In genomic region chr5:35202319-35203111, GRCh38 we compare ENCODE assay signal across 9 cellular contexts. TPM values are rescaled to one million over a fixed set of nuclear protein-coding genes. Genes with fewer than 3 reads are reported as not detected.
DNase-seq lines count a peak whose midpoint lies in the region; ATAC-seq and TF ChIP-seq lines count a peak whose summit lies in the region.
"Had no signal": no experiment of that assay in that cellular context is flagged by ENCODE, and none has a peak within 500 bp of the region (broad histone marks: within the 10 kb centered on the region; RNA-seq: fewer than 3 reads in every experiment).

No MANE protein-coding gene starts in this region.

- no peaks in the 10 kb centered on the region for H3K9me3 ChIP-seq in right lobe of liver
- H3K9me3 ChIP-seq: ovary had no signal

- H3K4me1 ChIP-seq in right lobe of liver, result peaks cover 0 to 16% (median 7%) of the 10 kb centered on the region in 4 donors

- H3K4me3 Mint-ChIP-seq in type B pancreatic cell, result peak overlapping the region; percentile 13

- WGBS in right lobe of liver (ENCODE audit: insufficient coverage, low coverage, low lambda C conversion rate, missing lambda C conversion rate), result 62% methylated on average over 5 of the region's 5 CpGs

- H3K36me3 Mint-ChIP-seq in type B pancreatic cell, result no peaks in the 10 kb centered on the region

- H3K27ac ChIP-seq in right lobe of liver, result no peak overlapping the region
- H3K27ac ChIP-seq: ovary had no signal

- in situ Hi-C loops in GM13977 (cut with MboI; ENCODE audit: low pct_unique_long_range_greater_than_20kb, low sequenced_read_pairs, unreplicated experiment), result no loop called here

- peak; percentile 67 for TF ChIP-seq CTCF in AG10803 (conservative IDR thresholded peaks at IDR 0.05; ENCODE audit: low read length)
- TF ChIP-seq CTCF in GM13977 (IDR thresholded peaks at IDR 0.05; ENCODE audit: extremely low read depth, insufficient read depth, missing control alignments), result peak; percentile 57
- TF ChIP-seq CTCF in cardiac fibroblast (IDR thresholded peaks at IDR 0.05; ENCODE audit: low read depth, low read length), result peak; percentile 58
- peak; percentile 38 to 59 (median 54) for TF ChIP-seq CTCF in right lobe of liver (IDR thresholded peaks at IDR 0.05)
- TF ChIP-seq CTCF in type B pancreatic cell (conservative IDR thresholded peaks at IDR 0.05), result peak; percentile 68

- H3K4me1 Mint-ChIP-seq in type B pancreatic cell (ENCODE audit: unreplicated experiment), result peaks cover 32% of the 10 kb centered on the region

- H3K36me3 ChIP-seq in right lobe of liver, result no peaks in the 10 kb centered on the region
- H3K36me3 ChIP-seq: ovary had no signal

- no peak overlapping the region for H3K4me3 ChIP-seq in AG10803 (ENCODE audit: low read length)
- H3K4me3 ChIP-seq in cardiac fibroblast (replicated peaks in 1 of 2; ENCODE audit: low read depth in 2 of 2, low read length in 2 of 2), result no peak overlapping the region
- H3K4me3 ChIP-seq in right lobe of liver, result no peak overlapping the region
- H3K4me3 ChIP-seq: ovary had no signal

- H3K27ac Mint-ChIP-seq in type B pancreatic cell, result peak overlapping the region; percentile 4

- peak; percentile 55 for ATAC-seq in HG03280 (IDR thresholded peaks at IDR 0.05; ENCODE audit: unreplicated experiment)
- peak; percentile 59 to 70 (median 64) for ATAC-seq in right lobe of liver

- no peaks in the 10 kb centered on the region for H3K27me3 ChIP-seq in right lobe of liver
- H3K27me3 ChIP-seq: ovary had no signal

- intact Hi-C loops in right lobe of liver (cut with DNase I), result no loop called here

- DNase-seq in AG10803 (ENCODE audit: low read depth), result peak; percentile 42
- DNase-seq in GM13977 (ENCODE audit: low spot score), result peak; percentile 27
- DNase-seq in RPMI7951 (ENCODE audit: low read depth), result peak; percentile 45
- DNase-seq in cardiac fibroblast (ENCODE audit: low read depth in 2 of 2), result peak; percentile 52 to 64
- DNase-seq in right lobe of liver, result peak in 2 of 3 donors; percentile 60 to 71
- DNase-seq in type B pancreatic cell (ENCODE audit: extremely low spot score, unreplicated experiment), result no peak
- no peak for DNase-seq in DMS79 treated with DMSO at 0.1 percent for 48 hours (lab: John Stamatoyannopoulos, UW)

- TF ChIP-seq POLR2A in right lobe of liver (IDR thresholded peaks at IDR 0.05), result no peak

- H3K27me3 Mint-ChIP-seq in type B pancreatic cell, result no peaks in the 10 kb centered on the region

- no peaks in the 10 kb centered on the region for H3K9me3 Mint-ChIP-seq in type B pancreatic cell

RNA-seq across cellular contexts. Expression of gene PRLR, which starts 27.8 kb away (rescaled TPM):
- 0.10 and 0.12 TPM in 2 replicates for total RNA-seq in RPMI7951 (2014; rRNA removed; shearing (Covaris generic))
- total RNA-seq in right lobe of liver (10 to 100 TPM in 5 of 6 experiments, 1 to 10 TPM in 1; 7.4 to 26.8 (median 15.1) TPM), type B pancreatic cell (ENCODE audit: low replicate concordance) (6.7 and 10.0 TPM in 2 replicates)

Comparison
In these comparisons a context has a peak if more than half of its experiments do, and no peak if none do; other contexts are left out.
1. DNase-seq: peak in AG10803 (single experiment), GM13977 (single experiment), RPMI7951 (single experiment), cardiac fibroblast (2 of 2) and right lobe of liver (2 of 3); none in type B pancreatic cell (single experiment) and DMS79 treated with DMSO at 0.1 percent for 48 hours (single experiment).
2. Peak in every context shown above with its lines, with median percentiles within 50 percentile points of each other: CTCF ChIP-seq.